ENCODE assay signal across 11 cellular contexts in genomic region chr13:73945871-73946270, GRCh38.
DNase-seq lines count a peak whose midpoint lies in the region; ATAC-seq and TF ChIP-seq lines count a peak whose summit lies in the region.
"Had no signal": no experiment of that assay in that cellular context is flagged by ENCODE, and none has a peak within 500 bp of the region (broad histone marks: within the 10 kb centered on the region; RNA-seq: fewer than 3 reads in every experiment).

No MANE protein-coding gene starts in this region.

- H3K4me3 ChIP-seq in CD4-positive, alpha-beta memory T cell (ENCODE audit: low read length in 2 of 2) = no peak overlapping the region

- POLR2A ChIA-PET in CD4-positive, alpha-beta memory T cell (lab: Charles Lee; ENCODE audit: partially characterized antibody) = interaction anchor here (0.6 to 0.7 kb wide), 2 partner anchors 174 to 186 kb away, joined by 3 read pairs; no protein-coding TSS in a partner anchor

- no peak overlapping the region for H3K27ac ChIP-seq in CD4-positive, alpha-beta memory T cell (ENCODE audit: low read depth, low read length)
- no peak overlapping the region for H3K27ac ChIP-seq in foreskin keratinocyte

- no peaks in the 10 kb centered on the region for H3K27me3 Mint-ChIP-seq in CD4-positive, alpha-beta memory T cell
- no peaks in the 10 kb centered on the region for H3K27me3 Mint-ChIP-seq in natural killer cell treated with Interleukin-12 subunit alpha and Interleukin-12 subunit beta and Interleukin-15 and Interleukin-18, amount 100 ng/mL, for 72 hours

- no peak for DNase-seq in CD4-positive, alpha-beta memory T cell
- DNase-seq in RPMI7951 (ENCODE audit: low read depth) (peak; percentile 28), foreskin keratinocyte (no peak), DMS153 treated with DMSO at 0.1 percent for 48 hours (lab: John Stamatoyannopoulos, UW; ENCODE audit: unreplicated experiment) (no peak)
- no peak for DNase-seq in natural killer cell treated with Interleukin-12 subunit alpha and Interleukin-12 subunit beta and Interleukin-15 and Interleukin-18, amount 100 ng/mL, for 72 hours (ENCODE audit: low spot score)
- DNase-seq in stimulated activated CD8-positive, alpha-beta memory T cell treated with anti-CD3 and anti-CD28 coated beads, Interleukin-4, amount 100 ng/mL, for 48 hours = no peak
- DNase-seq in activated naive CD4-positive, alpha-beta T cell treated with anti-CD3 and anti-CD28 coated beads, Interleukin-2, amount 50 U/mL, for 72 hours (ENCODE audit: low spot score in 2 of 2) = no peak
- DNase-seq: MV-4-11, NCI-H774, T-helper 1 cell had no signal

- TF ChIP-seq CTCF in foreskin keratinocyte (conservative IDR thresholded peaks at IDR 0.05) = no peak

- peaks cover 60 to 91% (median 80%) of the 10 kb centered on the region in 4 donors for H3K4me1 Mint-ChIP-seq in CD4-positive, alpha-beta memory T cell
- H3K4me1 Mint-ChIP-seq in natural killer cell treated with Interleukin-12 subunit alpha and Interleukin-12 subunit beta and Interleukin-15 and Interleukin-18, amount 100 ng/mL, for 72 hours (ENCODE audit: low read depth in 2 of 2) = peaks cover 49 to 52% of the 10 kb centered on the region in 2 donors

- H3K4me3 Mint-ChIP-seq in CD4-positive, alpha-beta memory T cell = peak overlapping the region in 2 of 8 donors; percentile 26 to 32
- H3K4me3 Mint-ChIP-seq in natural killer cell treated with Interleukin-12 subunit alpha and Interleukin-12 subunit beta and Interleukin-15 and Interleukin-18, amount 100 ng/mL, for 72 hours = no peak overlapping the region

- ATAC-seq in foreskin keratinocyte (peak; percentile 26), GM21367 (IDR thresholded peaks at IDR 0.05; ENCODE audit: unreplicated experiment) (no peak)
- no peak for ATAC-seq in natural killer cell treated with Interleukin-12 subunit alpha and Interleukin-12 subunit beta and Interleukin-15 and Interleukin-18, amount 100 ng/mL, for 72 hours
- ATAC-seq in activated naive CD4-positive, alpha-beta T cell treated with anti-CD3 and anti-CD28 coated beads, Interleukin-2, amount 50 U/mL, for 72 hours = no peak

- H3K9me3 Mint-ChIP-seq in CD4-positive, alpha-beta memory T cell = peaks cover 0 to 3% (median 0%) of the 10 kb centered on the region in 8 donors
- no peaks in the 10 kb centered on the region for H3K9me3 Mint-ChIP-seq in natural killer cell treated with Interleukin-12 subunit alpha and Interleukin-12 subunit beta and Interleukin-15 and Interleukin-18, amount 100 ng/mL, for 72 hours
- peaks cover 0 to 5% of the 10 kb centered on the region in 2 donors for H3K9me3 Mint-ChIP-seq in activated naive CD4-positive, alpha-beta T cell treated with anti-CD3 and anti-CD28 coated beads, Interleukin-2, amount 50 U/mL, for 72 hours

- peaks cover 5% of the 10 kb centered on the region for H3K36me3 ChIP-seq in CD4-positive, alpha-beta memory T cell (ENCODE audit: insufficient read depth, low read length)

- H3K27me3 ChIP-seq in CD4-positive, alpha-beta memory T cell (ENCODE audit: insufficient read depth, low read length) = no peaks in the 10 kb centered on the region
- no peaks in the 10 kb centered on the region for H3K27me3 ChIP-seq in foreskin keratinocyte

- peaks cover 30 to 38% of the 10 kb centered on the region in 2 donors for H3K36me3 Mint-ChIP-seq in CD4-positive, alpha-beta memory T cell
- H3K36me3 Mint-ChIP-seq in natural killer cell treated with Interleukin-12 subunit alpha and Interleukin-12 subunit beta and Interleukin-15 and Interleukin-18, amount 100 ng/mL, for 72 hours = no peaks in the 10 kb centered on the region
- peaks cover 0 to 15% of the 10 kb centered on the region in 2 donors for H3K36me3 Mint-ChIP-seq in activated naive CD4-positive, alpha-beta T cell treated with anti-CD3 and anti-CD28 coated beads, Interleukin-2, amount 50 U/mL, for 72 hours

- peaks cover 77% of the 10 kb centered on the region for H3K4me1 ChIP-seq in CD4-positive, alpha-beta memory T cell (ENCODE audit: insufficient read depth, low read length)
- H3K4me1 ChIP-seq in foreskin keratinocyte = no peaks in the 10 kb centered on the region

- CTCF ChIA-PET in CD4-positive, alpha-beta memory T cell (lab: Charles Lee; ENCODE audit: partially characterized antibody) = interaction anchor here (0.6 to 5.0 kb wide), 3 partner anchors 117 to 1329 kb away, joined by 3 to 30 read pairs (median 3); no protein-coding TSS in a partner anchor

- peak overlapping the region; percentile 49 to 86 (median 81) for H3K27ac Mint-ChIP-seq in CD4-positive, alpha-beta memory T cell
- peak overlapping the region; percentile 53 to 71 for H3K27ac Mint-ChIP-seq in natural killer cell treated with Interleukin-12 subunit alpha and Interleukin-12 subunit beta and Interleukin-15 and Interleukin-18, amount 100 ng/mL, for 72 hours
- no peak overlapping the region for H3K27ac Mint-ChIP-seq in activated naive CD4-positive, alpha-beta T cell treated with anti-CD3 and anti-CD28 coated beads, Interleukin-2, amount 50 U/mL, for 72 hours

- H3K9me3 ChIP-seq in CD4-positive, alpha-beta memory T cell (ENCODE audit: control insufficient read depth in 1 of 2, low read length in 2 of 2) = no peaks in the 10 kb centered on the region

- intact Hi-C loops in CD4-positive, alpha-beta memory T cell (cut with micrococcal nuclease) = no loop called here

Comparison
In these comparisons a context has a peak if more than half of its experiments do, and no peak if none do; other contexts are left out.
1. H3K27ac Mint-ChIP-seq: peak in CD4-positive, alpha-beta memory T cell (7 of 7) and natural killer cell treated with Interleukin-12 subunit alpha and Interleukin-12 subunit beta and Interleukin-15 and Interleukin-18, amount 100 ng/mL, for 72 hours (2 of 2); none in activated naive CD4-positive, alpha-beta T cell treated with anti-CD3 and anti-CD28 coated beads, Interleukin-2, amount 50 U/mL, for 72 hours (0 of 2).